In genomic region chr1:159937014-159937750, GRCh38 we compare ENCODE assay signal across 12 cellular contexts.
DNase-seq lines count a peak whose midpoint lies in the region; ATAC-seq and TF ChIP-seq lines count a peak whose summit lies in the region.
"Had no signal": no experiment of that assay in that cellular context is flagged by ENCODE, and none has a peak within 500 bp of the region (broad histone marks: within the 10 kb centered on the region; RNA-seq: fewer than 3 reads in every experiment).

No MANE protein-coding gene starts in this region.

- H3K27ac ChIP-seq in WERI-Rb-1: peak overlapping the region; percentile 97
- H3K27ac ChIP-seq: heart left ventricle had no signal

- peaks cover 10% of the 10 kb centered on the region for H3K27me3 Mint-ChIP-seq in nephron progenitor cell (ENCODE audit: low read depth, poor library complexity)

- no peaks in the 10 kb centered on the region for H3K9me3 ChIP-seq in WERI-Rb-1 (ENCODE audit: severe bottlenecking)
- H3K9me3 ChIP-seq: heart left ventricle had no signal

- no peak overlapping the region for H3K4me3 Mint-ChIP-seq in nephron progenitor cell
- H3K4me3 Mint-ChIP-seq: activated naive CD4-positive, alpha-beta T cell treated with anti-CD3 and anti-CD28 coated beads, Interleukin-2, amount 50 U/mL, for 24 hours had no signal

- no peak for ATAC-seq in HG03196 (IDR thresholded peaks at IDR 0.05; ENCODE audit: unreplicated experiment)

- H3K36me3 Mint-ChIP-seq in nephron progenitor cell (ENCODE audit: low read depth): peaks cover 43% of the 10 kb centered on the region
- H3K36me3 Mint-ChIP-seq: activated naive CD4-positive, alpha-beta T cell treated with anti-CD3 and anti-CD28 coated beads, Interleukin-2, amount 50 U/mL, for 24 hours had no signal

- no peak for TF ChIP-seq CTCF in WERI-Rb-1 (IDR thresholded peaks at IDR 0.05; ENCODE audit: low read depth, low read length)
- no peak for TF ChIP-seq CTCF in nephron progenitor cell (IDR thresholded peaks at IDR 0.05)

- peaks cover 48% of the 10 kb centered on the region for H3K4me1 Mint-ChIP-seq in nephron progenitor cell

- DNase-seq in DMS53 (lab: John Stamatoyannopoulos, UW): peak; percentile 45
- DNase-seq in DMS53 treated with DMSO at 0.1 percent for 48 hours (lab: John Stamatoyannopoulos, UW; ENCODE audit: unreplicated experiment): no peak
- peak; percentile 70 for DNase-seq in NCI-H510A (lab: John Stamatoyannopoulos, UW)
- DNase-seq in WERI-Rb-1: peak; percentile 74
- DNase-seq in nephron progenitor cell: no peak
- no peak for DNase-seq in UCSD-AML1 (lab: John Stamatoyannopoulos, UW; ENCODE audit: unreplicated experiment)
- DNase-seq in SW 1271 (lab: John Stamatoyannopoulos, UW): no peak
- DNase-seq: cortex of kidney had no signal

- peaks cover 96% of the 10 kb centered on the region for H3K36me3 ChIP-seq in WERI-Rb-1
- H3K36me3 ChIP-seq: heart left ventricle had no signal

- H3K9me3 Mint-ChIP-seq in nephron progenitor cell: no peaks in the 10 kb centered on the region
- H3K9me3 Mint-ChIP-seq: activated naive CD4-positive, alpha-beta T cell treated with anti-CD3 and anti-CD28 coated beads, Interleukin-2, amount 50 U/mL, for 24 hours had no signal

- H3K27ac Mint-ChIP-seq in nephron progenitor cell: peak overlapping the region; percentile 52
- H3K27ac Mint-ChIP-seq: activated naive CD4-positive, alpha-beta T cell treated with anti-CD3 and anti-CD28 coated beads, Interleukin-2, amount 50 U/mL, for 24 hours had no signal

- H3K27me3 ChIP-seq in WERI-Rb-1 (ENCODE audit: insufficient read depth, low read depth, severe bottlenecking): no peaks in the 10 kb centered on the region

- H3K4me3 ChIP-seq in WERI-Rb-1 (ENCODE audit: low read depth, low read length): peak overlapping the region; percentile 38
- H3K4me3 ChIP-seq: heart left ventricle, smooth muscle cell had no signal

Comparison
In these comparisons a context has a peak if more than half of its experiments do, and no peak if none do; other contexts are left out.
1. DNase-seq: peak in DMS53 (single experiment), NCI-H510A (single experiment) and WERI-Rb-1 (single experiment); none in DMS53 treated with DMSO at 0.1 percent for 48 hours (single experiment), nephron progenitor cell (single experiment), UCSD-AML1 (single experiment) and SW 1271 (0 of 2).